In genomic region chr5:134512661-134512999, GRCh38 we compare ENCODE assay signal across 1 cellular context.
TF ChIP-seq lines count a peak whose summit lies in the region.

No MANE protein-coding gene starts in this region.

TF ChIP-seq in GM23338, 12 proteins besides CTCF, POLR2A, EP300 and RAD21 (continued from another document):
- TF ChIP-seq REST (IDR thresholded peaks at IDR 0.05; ENCODE audit: unreplicated experiment) (no peak), EZH2phosphoT487 (IDR thresholded peaks at IDR 0.05; ENCODE audit: unreplicated experiment) (no peak), ETS1 (IDR thresholded peaks at IDR 0.05) (no peak), JUNB (IDR thresholded peaks at IDR 0.05; ENCODE audit: unreplicated experiment) (no peak), EZH2 (IDR thresholded peaks at IDR 0.05; ENCODE audit: low read depth, unreplicated experiment) (no peak), CREB1 (CRISPR knock-in tag; IDR thresholded peaks at IDR 0.05; ENCODE audit: low read depth) (no peak), ZNF331 (CRISPR knock-in tag; IDR thresholded peaks at IDR 0.05; ENCODE audit: low read depth) (no peak), ZNF462 (CRISPR knock-in tag; IDR thresholded peaks at IDR 0.05) (no peak), ZNF114 (CRISPR knock-in tag; IDR thresholded peaks at IDR 0.05) (no peak), STAT1 (IDR thresholded peaks at IDR 0.05; ENCODE audit: unreplicated experiment) (no peak), POLR2AphosphoS5 (IDR thresholded peaks at IDR 0.05; ENCODE audit: low read depth) (no peak)
